Comparison of ENCODE assay signal across 7 cellular contexts in the genomic region with DNA sequence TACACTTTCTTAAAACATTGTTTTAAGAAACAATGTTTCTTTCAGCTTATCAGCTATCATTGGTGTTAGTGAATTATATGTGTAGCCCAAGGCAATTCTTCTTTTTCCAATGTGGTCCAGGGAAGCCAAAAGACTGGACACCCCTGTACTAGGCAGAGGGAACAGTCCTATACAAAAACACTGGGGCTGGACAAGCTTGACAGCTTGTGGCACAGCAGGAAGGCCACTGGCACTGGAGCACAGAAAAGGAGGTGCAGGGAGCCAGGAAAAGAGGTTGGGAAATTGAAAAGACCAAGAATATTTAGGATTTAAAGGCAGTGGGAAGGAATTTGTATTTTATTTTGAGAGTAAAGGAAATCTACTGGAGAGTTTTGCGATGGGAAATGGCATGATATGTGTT. TPM values are rescaled to one million over a fixed set of nuclear protein-coding genes. Genes with fewer than 3 reads are reported as not detected.
"Had no signal": no experiment of that assay in that cellular context is flagged by ENCODE, and none has a peak within 500 bp of the region (broad histone marks: within the 10 kb centered on the region; RNA-seq: fewer than 3 reads in every experiment).

No MANE protein-coding gene starts in this region.

- H3K9me3 Mint-ChIP-seq: GM23338, H9 had no signal

- H3K4me2 ChIP-seq: GM23338 had no signal

- DNase-seq: H9, HCEC 1CT, IMR-90 had no signal

- ATAC-seq: GM23338, K562 had no signal

- H3K4me3 Mint-ChIP-seq: GM23338, H9 had no signal

- H2AFZ ChIP-seq: GM23338 had no signal

- H3K27ac Mint-ChIP-seq: GM23338, H9 had no signal

- H3K4me1 Mint-ChIP-seq: GM23338 had no signal

- H3K4me3 ChIP-seq: GM23338, K562 had no signal

RNA-seq across cellular contexts. Expression of a gene that starts 47.7 kb away (rescaled TPM):
- total RNA-seq: H1, H9, HT-29, IMR-90, K562 had no signal
- polyA plus RNA-seq: IMR-90 had no signal
